ENCODE assay signal across 12 cellular contexts in genomic region chr13:49356224-49356623, GRCh38.
DNase-seq lines count a peak whose midpoint lies in the region; ATAC-seq, FAIRE-seq and TF ChIP-seq lines count a peak whose summit lies in the region.
"Had no signal": no experiment of that assay in that cellular context is flagged by ENCODE, and none has a peak within 500 bp of the region (broad histone marks: within the 10 kb centered on the region; RNA-seq: fewer than 3 reads in every experiment).

No MANE protein-coding gene starts in this region.

- H3K27ac Mint-ChIP-seq in activated CD4-positive, alpha-beta T cell treated with anti-CD3 and anti-CD28 coated beads for 36 hours = no peak overlapping the region
- H3K27ac Mint-ChIP-seq in activated naive CD8-positive, alpha-beta T cell treated with anti-CD3 and anti-CD28 coated beads for 36 hours = no peak overlapping the region
- H3K27ac Mint-ChIP-seq: activated CD8-positive, alpha-beta T cell treated with anti-CD3 and anti-CD28 coated beads, Interleukin-2, amount 10 ng/mL, durations not matched to agents 7 days and 5 days had no signal

- TF ChIP-seq EP300 in Ishikawa (IDR thresholded peaks at IDR 0.05; ENCODE audit: borderline replicate concordance) = no peak

- no peak for ATAC-seq in activated CD4-positive, alpha-beta T cell treated with anti-CD3 and anti-CD28 coated beads for 36 hours
- ATAC-seq: activated CD8-positive, alpha-beta T cell treated with anti-CD3 and anti-CD28 coated beads, Interleukin-2, amount 10 ng/mL, durations not matched to agents 7 days and 5 days had no signal

- intact Hi-C loops in activated CD4-positive, alpha-beta T cell treated with anti-CD3 and anti-CD28 coated beads for 36 hours (cut with DNase I, micrococcal nuclease) = no loop called here

- no peak for TF ChIP-seq CTCF in coronary artery (IDR thresholded peaks at IDR 0.05)

- H3K4me3 Mint-ChIP-seq in activated CD4-positive, alpha-beta T cell treated with anti-CD3 and anti-CD28 coated beads for 36 hours = no peak overlapping the region
- no peak overlapping the region for H3K4me3 Mint-ChIP-seq in activated naive CD8-positive, alpha-beta T cell treated with anti-CD3 and anti-CD28 coated beads for 36 hours
- H3K4me3 Mint-ChIP-seq: activated CD8-positive, alpha-beta T cell treated with anti-CD3 and anti-CD28 coated beads, Interleukin-2, amount 10 ng/mL, durations not matched to agents 7 days and 5 days; central memory CD8-positive, alpha-beta T cell had no signal

- H3K27ac ChIP-seq in coronary artery = peak overlapping the region; percentile 80 to 88

- POLR2A ChIA-PET in activated CD4-positive, alpha-beta T cell treated with anti-CD3 and anti-CD28 coated beads for 36 hours (lab: Charles Lee) = no interaction called here

- peaks cover 4% of the 10 kb centered on the region for H3K4me1 Mint-ChIP-seq in activated CD4-positive, alpha-beta T cell treated with anti-CD3 and anti-CD28 coated beads for 36 hours
- H3K4me1 Mint-ChIP-seq in activated naive CD8-positive, alpha-beta T cell treated with anti-CD3 and anti-CD28 coated beads for 36 hours = peaks cover 3% of the 10 kb centered on the region
- H3K4me1 Mint-ChIP-seq: central memory CD8-positive, alpha-beta T cell had no signal

- no peaks in the 10 kb centered on the region for H3K27me3 Mint-ChIP-seq in activated CD4-positive, alpha-beta T cell treated with anti-CD3 and anti-CD28 coated beads for 36 hours
- no peaks in the 10 kb centered on the region for H3K27me3 Mint-ChIP-seq in activated naive CD8-positive, alpha-beta T cell treated with anti-CD3 and anti-CD28 coated beads for 36 hours
- H3K27me3 Mint-ChIP-seq: central memory CD8-positive, alpha-beta T cell had no signal

- CTCF ChIA-PET in activated CD4-positive, alpha-beta T cell treated with anti-CD3 and anti-CD28 coated beads for 36 hours (lab: Charles Lee) = no interaction called here

- no peak for TF ChIP-seq RAD21 in Ishikawa (IDR thresholded peaks at IDR 0.05; ENCODE audit: low read depth)

- no peak overlapping the region for H3K4me3 ChIP-seq in coronary artery

- no peak for FAIRE-seq in urothelium cell line (lab: Jason Lieb, UNC)

- DNase-seq in coronary artery (ENCODE audit: low spot score) = no peak
- peak; percentile 89 for DNase-seq in kidney glomerular epithelial cell (lab: John Stamatoyannopoulos, UW)
- DNase-seq in urothelium cell line (ENCODE audit: low spot score) = peak; percentile 26
- DNase-seq in GF-D8 (lab: John Stamatoyannopoulos, UW) = no peak
- no peak for DNase-seq in activated CD4-positive, alpha-beta T cell treated with anti-CD3 and anti-CD28 coated beads for 36 hours
- no peak for DNase-seq in activated naive CD8-positive, alpha-beta T cell treated with anti-CD3 and anti-CD28 coated beads for 36 hours
- DNase-seq: activated CD8-positive, alpha-beta T cell treated with anti-CD3 and anti-CD28 coated beads, Interleukin-2, amount 10 ng/mL, durations not matched to agents 7 days and 5 days; GDM1; NCI-H2081; SIG-M5 had no signal

- no peaks in the 10 kb centered on the region for H3K9me3 Mint-ChIP-seq in activated CD4-positive, alpha-beta T cell treated with anti-CD3 and anti-CD28 coated beads for 36 hours (ENCODE audit: low read depth)
- H3K9me3 Mint-ChIP-seq in activated naive CD8-positive, alpha-beta T cell treated with anti-CD3 and anti-CD28 coated beads for 36 hours = peaks cover 3% of the 10 kb centered on the region
- H3K9me3 Mint-ChIP-seq: central memory CD8-positive, alpha-beta T cell had no signal

- H3K36me3 Mint-ChIP-seq in activated CD4-positive, alpha-beta T cell treated with anti-CD3 and anti-CD28 coated beads for 36 hours (ENCODE audit: low read depth) = peaks cover 8% of the 10 kb centered on the region
- H3K36me3 Mint-ChIP-seq in activated naive CD8-positive, alpha-beta T cell treated with anti-CD3 and anti-CD28 coated beads for 36 hours = no peaks in the 10 kb centered on the region

TF ChIP-seq in Ishikawa, 13 proteins besides CTCF, POLR2A, EP300 and RAD21:
- TF ChIP-seq TEAD4 (IDR thresholded peaks at IDR 0.05) (peak; percentile 68), ZBTB7A (IDR thresholded peaks at IDR 0.05; ENCODE audit: low read depth) (no peak), FOXM1 (IDR thresholded peaks at IDR 0.05; ENCODE audit: borderline replicate concordance, low read depth) (no peak), EGR1 (IDR thresholded peaks at IDR 0.05) (no peak), MAX (IDR thresholded peaks at IDR 0.05) (no peak), YY1 (IDR thresholded peaks at IDR 0.05; ENCODE audit: low read depth) (no peak), CREB1 (IDR thresholded peaks at IDR 0.05; ENCODE audit: low read depth) (no peak)
- TF ChIP-seq, protein P1, sequence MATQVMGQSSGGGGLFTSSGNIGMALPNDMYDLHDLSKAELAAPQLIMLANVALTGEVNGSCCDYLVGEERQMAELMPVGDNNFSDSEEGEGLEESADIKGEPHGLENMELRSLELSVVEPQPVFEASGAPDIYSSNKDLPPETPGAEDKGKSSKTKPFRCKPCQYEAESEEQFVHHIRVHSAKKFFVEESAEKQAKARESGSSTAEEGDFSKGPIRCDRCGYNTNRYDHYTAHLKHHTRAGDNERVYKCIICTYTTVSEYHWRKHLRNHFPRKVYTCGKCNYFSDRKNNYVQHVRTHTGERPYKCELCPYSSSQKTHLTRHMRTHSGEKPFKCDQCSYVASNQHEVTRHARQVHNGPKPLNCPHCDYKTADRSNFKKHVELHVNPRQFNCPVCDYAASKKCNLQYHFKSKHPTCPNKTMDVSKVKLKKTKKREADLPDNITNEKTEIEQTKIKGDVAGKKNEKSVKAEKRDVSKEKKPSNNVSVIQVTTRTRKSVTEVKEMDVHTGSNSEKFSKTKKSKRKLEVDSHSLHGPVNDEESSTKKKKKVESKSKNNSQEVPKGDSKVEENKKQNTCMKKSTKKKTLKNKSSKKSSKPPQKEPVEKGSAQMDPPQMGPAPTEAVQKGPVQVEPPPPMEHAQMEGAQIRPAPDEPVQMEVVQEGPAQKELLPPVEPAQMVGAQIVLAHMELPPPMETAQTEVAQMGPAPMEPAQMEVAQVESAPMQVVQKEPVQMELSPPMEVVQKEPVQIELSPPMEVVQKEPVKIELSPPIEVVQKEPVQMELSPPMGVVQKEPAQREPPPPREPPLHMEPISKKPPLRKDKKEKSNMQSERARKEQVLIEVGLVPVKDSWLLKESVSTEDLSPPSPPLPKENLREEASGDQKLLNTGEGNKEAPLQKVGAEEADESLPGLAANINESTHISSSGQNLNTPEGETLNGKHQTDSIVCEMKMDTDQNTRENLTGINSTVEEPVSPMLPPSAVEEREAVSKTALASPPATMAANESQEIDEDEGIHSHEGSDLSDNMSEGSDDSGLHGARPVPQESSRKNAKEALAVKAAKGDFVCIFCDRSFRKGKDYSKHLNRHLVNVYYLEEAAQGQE (IDR thresholded peaks at IDR 0.05; ENCODE audit: low read depth) = no peak

Comparison
In these comparisons a context has a peak if more than half of its experiments do, and no peak if none do; other contexts are left out.
1. DNase-seq: peak in kidney glomerular epithelial cell (single experiment) and urothelium cell line (single experiment); none in coronary artery (single experiment), GF-D8 (single experiment), activated CD4-positive, alpha-beta T cell treated with anti-CD3 and anti-CD28 coated beads for 36 hours (single experiment) and activated naive CD8-positive, alpha-beta T cell treated with anti-CD3 and anti-CD28 coated beads for 36 hours (single experiment).